8 cellular contexts compared by ENCODE assay signal in genomic region chr1:1304331-1305299, GRCh38. TPM values are rescaled to one million over a fixed set of nuclear protein-coding genes. Genes with fewer than 3 reads are reported as not detected.
DNase-seq lines count a peak whose midpoint lies in the region; ATAC-seq, FAIRE-seq and TF ChIP-seq lines count a peak whose summit lies in the region.

No MANE protein-coding gene starts in this region.

- intact Hi-C loops in A673 (cut with micrococcal nuclease; ENCODE audit: unreplicated experiment): loop anchor here (5.0 to 10.0 kb wide), 2 partner anchors 182 to 280 kb away; partner anchors contain the start of gene AGRN

- POLR2A ChIA-PET in A673 (lab: Charles Lee; ENCODE audit: low non-redundant PET): interaction anchor here (0.5 to 0.6 kb wide), 2 partner anchors 123 to 184 kb away, joined by 4 to 5 read pairs; no protein-coding TSS in a partner anchor

- no peaks in the 10 kb centered on the region for H3K36me3 ChIP-seq in A673 (ENCODE audit: insufficient read depth, low read length, poor library complexity, severe bottlenecking)
- no peaks in the 10 kb centered on the region for H3K36me3 ChIP-seq in H7 (replicated peaks; ENCODE audit: control insufficient read depth, insufficient read depth, low read length)
- peaks cover 0 to 4% of the 10 kb centered on the region in 2 donors for H3K36me3 ChIP-seq in lung (ENCODE audit: control insufficient read depth in 2 of 2, insufficient read depth in 2 of 2, low read length in 2 of 2)
- H3K36me3 ChIP-seq in suprapubic skin: peaks cover 10% of the 10 kb centered on the region

- H3K27ac ChIP-seq in A673 (ENCODE audit: low read depth, low read length, poor library complexity, severe bottlenecking) (peak overlapping the region; percentile 89), lung (ENCODE audit: low read depth in 1 of 2, low read length in 1 of 2) (peak overlapping the region; percentile 5 to 40), suprapubic skin (peak overlapping the region; percentile 93)

- no peak for TF ChIP-seq EP300 in suprapubic skin (IDR thresholded peaks at IDR 0.05)

- TF ChIP-seq CTCF in A673 (conservative IDR thresholded peaks at IDR 0.05; ENCODE audit: low read depth, low read length): no peak
- TF ChIP-seq CTCF in lung (IDR thresholded peaks at IDR 0.05; ENCODE audit: control extremely low read depth, extremely low read depth): no peak
- TF ChIP-seq CTCF in suprapubic skin (IDR thresholded peaks at IDR 0.05): no peak

- H3K27me3 ChIP-seq in A673 (replicated peaks; ENCODE audit: insufficient read depth, low read depth, low read length, poor library complexity) (no peaks in the 10 kb centered on the region), H7 (ENCODE audit: control insufficient read depth, insufficient read depth, low read length) (no peaks in the 10 kb centered on the region; the same call in 1 of the 2 replicates), lung (ENCODE audit: control insufficient read depth, insufficient read depth) (no peaks in the 10 kb centered on the region), suprapubic skin (no peaks in the 10 kb centered on the region)

- peak overlapping the region; percentile 88 for H3K4me3 ChIP-seq in A673 (ENCODE audit: low read depth, low read length, poor library complexity, severe bottlenecking)
- H3K4me3 ChIP-seq in H7 (ENCODE audit: insufficient read depth, low read depth, low read length): peak overlapping the region; percentile 16; the same call in 1 of the 2 replicates
- no peak overlapping the region for H3K4me3 ChIP-seq in lung
- H3K4me3 ChIP-seq in suprapubic skin: peak overlapping the region; percentile 65

- peak; percentile 93 for DNase-seq in A673 (ENCODE audit: low spot score)
- peak; percentile 93 for DNase-seq in H7
- peak; percentile 64 for DNase-seq in RCC 7860 (ENCODE audit: low spot score)
- DNase-seq in ecto neural progenitor cell (ENCODE audit: low spot score): peak; percentile 87
- DNase-seq in lung (ENCODE audit: low spot score): peak; percentile 51
- DNase-seq in suprapubic skin (ENCODE audit: low spot score in 2 of 2): peak; percentile 89 to 91
- no peak for DNase-seq in stimulated activated CD8-positive, alpha-beta memory T cell treated with anti-CD3 and anti-CD28 coated beads, Interleukin-4, amount 100 ng/mL, for 48 hours
- DNase-seq in activated effector memory CD4-positive, alpha-beta T cell treated with Interleukin-2 at 50 U/mL for 16 hours: no peak

- 44 to 48% methylated on average over 27 to 29 of the region's 29 CpGs for WGBS in lung, 2 donors
- WGBS in suprapubic skin: 6% methylated on average over 9 of the region's 29 CpGs

- no TSS peak for BruUV-seq in A673 (replicated peaks; lab: Mats Ljungman, UMichigan)

- no peaks in the 10 kb centered on the region for H3K9me3 ChIP-seq in A673 (ENCODE audit: low read depth, low read length, poor library complexity, severe bottlenecking)
- H3K9me3 ChIP-seq in lung (ENCODE audit: control insufficient read depth in 2 of 2, insufficient read depth in 1 of 2, low read length in 1 of 2): no peaks in the 10 kb centered on the region
- H3K9me3 ChIP-seq in suprapubic skin: no peaks in the 10 kb centered on the region

- CTCF ChIA-PET in A673 (lab: Charles Lee): interaction anchor here (0.6 to 1.0 kb wide), 3 partner anchors 182 to 605 kb away, joined by 3 to 5 read pairs (median 3); no protein-coding TSS in a partner anchor

- no peak for FAIRE-seq in RCC 7860 (lab: Jason Lieb, UNC)

- H3K4me1 ChIP-seq in A673 (ENCODE audit: insufficient read depth, low read length, poor library complexity, severe bottlenecking): peaks cover 34% of the 10 kb centered on the region
- H3K4me1 ChIP-seq in lung (ENCODE audit: control insufficient read depth in 2 of 2, insufficient read depth in 2 of 2, low read length in 2 of 2): peaks cover 13 to 30% of the 10 kb centered on the region in 2 donors
- H3K4me1 ChIP-seq in suprapubic skin: peaks cover 69% of the 10 kb centered on the region

- no peak for ATAC-seq in lung (ENCODE audit: insufficient read depth, low FRiP score)

- no peak for TF ChIP-seq POLR2A in suprapubic skin (IDR thresholded peaks at IDR 0.05)

RNA-seq across cellular contexts. Expression of gene ACAP3, which starts 3.1 kb away (rescaled TPM):
- total RNA-seq in A673 (2021) (67.6 and 71.9 TPM in 2 replicates), lung (10 to 100 TPM; 33.6 to 62.8 TPM), suprapubic skin (100 to 1,000 TPM; 112 to 309 (median 148) TPM)
- total RNA-seq in H7 (2014; rRNA removed; shearing (Covaris generic)): 55.7 and 55.9 TPM in 2 replicates
- polyA plus RNA-seq in lung: 10 to 100 TPM; 18.7 to 42.0 TPM

RNA-seq across cellular contexts. Expression of gene PUSL1, which starts 3.8 kb away (rescaled TPM):
- total RNA-seq in A673 (2021) (28.5 and 31.3 TPM in 2 replicates), lung (10 to 100 TPM; 11.3 to 21.1 TPM), suprapubic skin (10 to 100 TPM; 16.9 to 56.4 (median 36.4) TPM)
- total RNA-seq in H7 (2014; rRNA removed; shearing (Covaris generic)): 93.5 and 98.6 TPM in 2 replicates
- polyA plus RNA-seq in lung: 10 to 100 TPM; 16.1 to 23.7 TPM

RNA-seq across cellular contexts. Expression of gene INTS11, which starts 19.8 kb away (rescaled TPM):
- total RNA-seq in A673 (2021) (156 and 182 TPM in 2 replicates), lung (100 to 1,000 TPM in 1 of 2 donors, 10 to 100 TPM in 1; 89.8 to 102 TPM), suprapubic skin (100 to 1,000 TPM; 105 to 242 (median 151) TPM)
- 169 and 189 TPM in 2 replicates for total RNA-seq in H7 (2014; rRNA removed; shearing (Covaris generic))
- polyA plus RNA-seq in lung: 100 to 1,000 TPM in 1 of 2 donors, 10 to 100 TPM in 1; 91.2 to 130 TPM

RNA-seq across cellular contexts. Expression of gene CPTP, which starts 20.0 kb away (rescaled TPM):
- total RNA-seq in A673 (2021): 17.0 and 20.8 TPM in 2 replicates
- 25.0 and 27.7 TPM in 2 replicates for total RNA-seq in H7 (2014; rRNA removed; shearing (Covaris generic))
- total RNA-seq in lung: 10 to 100 TPM; 14.2 to 24.2 TPM
- polyA plus RNA-seq in lung: 10 to 100 TPM; 10.9 to 32.0 TPM
- 10 to 100 TPM; 32.5 to 60.4 (median 54.3) TPM for total RNA-seq in suprapubic skin

RNA-seq across cellular contexts. Expression of gene SCNN1D, which starts 24.4 kb away (rescaled TPM):
- 4.5 and 13.0 TPM in 2 replicates for total RNA-seq in A673 (2021)
- total RNA-seq in H7 (2014; rRNA removed; shearing (Covaris generic)): 4.0 and 10.2 TPM in 2 replicates
- total RNA-seq in lung: 1 to 10 TPM; 2.3 to 2.4 TPM
- polyA plus RNA-seq in lung: 1 to 10 TPM in 1 of 2 donors, under 1 TPM in 1; 0.94 to 3.5 TPM
- 1 to 10 TPM; 1.5 to 4.7 (median 2.6) TPM for total RNA-seq in suprapubic skin

Comparison
In these comparisons a context has a peak if more than half of its experiments do, and no peak if none do; other contexts are left out.
1. DNase-seq: peak in A673 (single experiment), H7 (single experiment), RCC 7860 (single experiment), ecto neural progenitor cell (single experiment), lung (single experiment) and suprapubic skin (2 of 2); none in stimulated activated CD8-positive, alpha-beta memory T cell treated with anti-CD3 and anti-CD28 coated beads, Interleukin-4, amount 100 ng/mL, for 48 hours (single experiment) and activated effector memory CD4-positive, alpha-beta T cell treated with Interleukin-2 at 50 U/mL for 16 hours (single experiment).
2. H3K27ac ChIP-seq: peak in every context shown above with its lines; median percentile 93 in suprapubic skin; 89 in A673; 22 in lung.